In the genomic region with DNA sequence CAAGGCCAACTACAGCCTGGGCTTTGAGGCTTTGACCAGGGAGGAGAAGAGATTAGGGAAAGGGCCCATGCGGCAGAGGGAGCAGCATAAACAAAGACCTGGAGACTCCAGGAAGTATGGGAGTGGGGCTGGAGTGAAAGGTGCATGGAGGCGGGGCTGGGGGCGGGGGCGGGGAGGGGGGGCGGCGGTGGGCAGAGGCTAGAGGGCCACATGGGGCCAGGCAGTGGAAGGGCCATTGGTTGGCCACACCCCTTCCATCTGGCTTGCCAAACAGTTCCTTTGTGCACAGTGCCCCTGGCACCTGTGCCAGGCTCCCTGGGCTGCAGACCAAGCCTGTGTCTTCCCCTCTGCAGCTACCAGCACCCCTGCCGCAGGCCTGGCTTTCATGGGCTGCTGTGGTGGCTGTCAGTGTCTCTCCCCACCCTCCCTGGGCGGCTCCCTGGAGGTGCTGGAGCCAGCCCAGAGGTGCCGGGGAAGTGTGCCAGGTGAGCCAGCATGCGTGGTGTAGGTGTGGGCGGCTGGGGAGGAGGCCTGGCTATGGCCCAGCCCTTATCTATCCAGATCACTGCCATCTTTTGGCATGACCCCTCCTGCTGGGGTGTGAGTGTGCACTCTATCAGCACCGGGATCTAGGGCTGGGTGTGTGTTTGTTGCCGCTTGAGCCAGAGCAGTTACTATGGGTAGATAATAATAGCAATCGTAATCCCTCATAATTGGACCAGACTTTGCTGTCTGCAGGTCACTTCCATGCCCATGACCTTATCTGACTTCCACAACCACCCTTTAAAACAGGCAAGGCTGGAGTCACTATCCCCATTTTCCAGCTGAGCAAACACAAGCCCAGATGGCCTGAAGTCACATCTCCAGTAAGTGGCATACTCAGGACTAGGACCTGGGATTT, we compare ENCODE assay signal across 8 cellular contexts. TPM values are rescaled to one million over a fixed set of nuclear protein-coding genes. Genes with fewer than 3 reads are reported as not detected.
DNase-seq lines count a peak whose midpoint lies in the region; ATAC-seq, FAIRE-seq and TF ChIP-seq lines count a peak whose summit lies in the region.

No MANE protein-coding gene starts in this region.

- H3K4me1 Mint-ChIP-seq in nephron = peaks cover 73% of the 10 kb centered on the region

- no peak for ATAC-seq in GM21529 (IDR thresholded peaks at IDR 0.05; ENCODE audit: unreplicated experiment)

- H3K4me3 ChIP-seq in bronchial epithelial cell (ENCODE audit: low read depth, low read length) = no peak overlapping the region

- no peaks in the 10 kb centered on the region for H3K27me3 Mint-ChIP-seq in nephron (ENCODE audit: low read depth)

- FAIRE-seq in bronchial epithelial cell (lab: Jason Lieb, UNC) = peak; percentile 52

- H3K27me3 ChIP-seq in bronchial epithelial cell (ENCODE audit: control insufficient read depth, insufficient read depth, low read length) = no peaks in the 10 kb centered on the region

- H3K36me3 Mint-ChIP-seq in nephron (ENCODE audit: low read depth) = peaks cover 23% of the 10 kb centered on the region

- no peaks in the 10 kb centered on the region for H3K9me3 Mint-ChIP-seq in nephron

- peaks cover 5% of the 10 kb centered on the region for H3K36me3 ChIP-seq in bronchial epithelial cell (ENCODE audit: control insufficient read depth, insufficient read depth, low read length)

- peak overlapping the region in 2 of 3 experiments; percentile 6 to 39 for H3K4me3 Mint-ChIP-seq in nephron

- peak overlapping the region; percentile 88 to 92 (median 90) for H3K27ac Mint-ChIP-seq in nephron

- no peak for TF ChIP-seq CTCF in bronchial epithelial cell (IDR thresholded peaks at IDR 0.05; ENCODE audit: insufficient read depth, low read length, severe bottlenecking)
- no peak for TF ChIP-seq CTCF in nephron (IDR thresholded peaks at IDR 0.05; ENCODE audit: unreplicated experiment in 3 of 3)

- DNase-seq in G401 (ENCODE audit: low spot score) (peak; percentile 76), NCI-H345 treated with DMSO at 0.1 percent for 48 hours (lab: John Stamatoyannopoulos, UW; ENCODE audit: unreplicated experiment) (peak; percentile 93), bronchial epithelial cell (ENCODE audit: low read depth) (peak; percentile 71), HuH-7 (ENCODE audit: low spot score) (no peak), mesenteric fat pad (ENCODE audit: low spot score) (no peak), AG08395 (ENCODE audit: low spot score) (no peak)

- in situ Hi-C loops in G401 (cut with HindIII; ENCODE audit: low sequenced_read_pairs) = no loop called here

RNA-seq across cellular contexts. Expression of a gene that starts 30.5 kb away (rescaled TPM):
- total RNA-seq in G401 (2014; rRNA removed; shearing (Covaris generic)) = 11.5 and 11.8 TPM in 2 replicates
- 12.9 and 21.3 TPM in 2 replicates for total RNA-seq in bronchial epithelial cell
- total RNA-seq in mesenteric fat pad = 24.4 TPM

Comparison
In these comparisons a context has a peak if more than half of its experiments do, and no peak if none do; other contexts are left out.
1. DNase-seq: peak in G401 (single experiment), NCI-H345 treated with DMSO at 0.1 percent for 48 hours (single experiment) and bronchial epithelial cell (single experiment); none in HuH-7 (single experiment), mesenteric fat pad (single experiment) and AG08395 (single experiment).